ENCODE assay signal across 8 cellular contexts in genomic region chr9:83596899-83597504, GRCh38. TPM values are rescaled to one million over a fixed set of nuclear protein-coding genes. Genes with fewer than 3 reads are reported as not detected.
A peak's percentile ranks its signal among the peaks of the same experiment; 100 is the strongest.
DNase-seq lines count a peak whose midpoint lies in the region; ATAC-seq, FAIRE-seq and TF ChIP-seq lines count a peak whose summit lies in the region.

No MANE protein-coding gene starts in this region.

- H3K36me3 ChIP-seq in OCI-LY7 (ENCODE audit: insufficient read depth, low read length) (no peaks in the 10 kb centered on the region), keratinocyte (ENCODE audit: control insufficient read depth in 2 of 2, extremely low read depth in 1 of 2, insufficient read depth in 2 of 2, low read length in 2 of 2) (no peaks in the 10 kb centered on the region)

- no TSS peak for BruUV-seq in OCI-LY7 (replicated peaks; lab: Mats Ljungman, UMichigan)

- no peaks in the 10 kb centered on the region for H3K79me2 ChIP-seq in OCI-LY7 (ENCODE audit: insufficient read depth, low read depth, low read length)
- H3K79me2 ChIP-seq in keratinocyte (ENCODE audit: control insufficient read depth, insufficient read depth, low read length): no peaks in the 10 kb centered on the region

- no peaks in the 10 kb centered on the region for H3K27me3 ChIP-seq in keratinocyte (ENCODE audit: control insufficient read depth, extremely low read depth, insufficient read depth, low read length)

- no peak overlapping the region for H3K9ac ChIP-seq in keratinocyte (ENCODE audit: control insufficient read depth, extremely low read depth, insufficient read depth, low read length)

- H3K9me2 ChIP-seq in OCI-LY7 (ENCODE audit: insufficient read depth, low read length): no peaks in the 10 kb centered on the region

- no peaks in the 10 kb centered on the region for H3K9me1 ChIP-seq in keratinocyte (ENCODE audit: control insufficient read depth, extremely low read depth, insufficient read depth, low read length)

- H3K9me3 ChIP-seq in OCI-LY7 (ENCODE audit: low read length) (no peaks in the 10 kb centered on the region), keratinocyte (ENCODE audit: control insufficient read depth, low read depth, low read length) (no peaks in the 10 kb centered on the region)

- no peak for ATAC-seq in HG02623 (IDR thresholded peaks at IDR 0.05; ENCODE audit: unreplicated experiment)

- dilution Hi-C loops in keratinocyte (cut with MboI; ENCODE audit: extremely low pct_ligation_motif_present, low sequenced_read_pairs): no loop called here

- intact Hi-C loops in OCI-LY7 (cut with micrococcal nuclease; ENCODE audit: unreplicated experiment): loop anchor here (2.0 kb wide), 1 partner anchor 262 kb away; no protein-coding TSS in a partner anchor

- H4K20me1 ChIP-seq in OCI-LY7 (ENCODE audit: insufficient read depth, low read length) (no peaks in the 10 kb centered on the region), keratinocyte (ENCODE audit: control insufficient read depth, extremely low read depth, insufficient read depth, low read length) (no peaks in the 10 kb centered on the region)

- DNase-seq in ELF-1 (ENCODE audit: low read depth, low spot score): peak; percentile 81
- DNase-seq in HEK293T (ENCODE audit: extremely low spot score): peak; percentile 61
- peak; percentile 42 for DNase-seq in OCI-LY7 (ENCODE audit: low spot score)
- peak; percentile 26 for DNase-seq in amniotic stem cell (lab: John Stamatoyannopoulos, UW)
- DNase-seq in keratinocyte (ENCODE audit: low read depth, low spot score): no peak
- peak; percentile 7 for DNase-seq in stimulated activated CD8-positive, alpha-beta memory T cell treated with anti-CD3 and anti-CD28 coated beads, Interleukin-4, amount 100 ng/mL, for 24 hours (ENCODE audit: low read depth)
- DNase-seq in NCI-H187 treated with DMSO at 0.1 percent for 48 hours (lab: John Stamatoyannopoulos, UW): no peak

- peak; percentile 91 for TF ChIP-seq CTCF in OCI-LY7 (conservative IDR thresholded peaks at IDR 0.05; ENCODE audit: low read length)
- TF ChIP-seq CTCF in keratinocyte (optimal IDR thresholded peaks at IDR 0.05 in 1 of 3, IDR thresholded peaks at IDR 0.05 in 1 of 3, conservative IDR thresholded peaks at IDR 0.05 in 1 of 3; ENCODE audit: extremely low read depth in 1 of 3, insufficient read depth in 2 of 3, low read length in 3 of 3): peak; percentile 62 to 81 (median 67)

- H3K27ac ChIP-seq in OCI-LY7 (ENCODE audit: low read depth, low read length, poor library complexity, severe bottlenecking): no peak overlapping the region
- H3K27ac ChIP-seq in keratinocyte (ENCODE audit: control insufficient read depth, insufficient read depth, low read length): no peak overlapping the region

- H3K4me2 ChIP-seq in OCI-LY7 (ENCODE audit: low read length): no peak overlapping the region
- H3K4me2 ChIP-seq in keratinocyte (ENCODE audit: control insufficient read depth, extremely low read depth, insufficient read depth, low read depth, low read length): no peak overlapping the region

- H3K4me1 ChIP-seq in OCI-LY7 (ENCODE audit: insufficient read depth, low read length, poor library complexity, severe bottlenecking) (no peaks in the 10 kb centered on the region), keratinocyte (ENCODE audit: control insufficient read depth, extremely low read depth, insufficient read depth, low read length) (no peaks in the 10 kb centered on the region)

- FAIRE-seq in keratinocyte (lab: Jason Lieb, UNC): no peak

- POLR2A ChIA-PET in HEK293T (lab: Yijun Ruan, JAX) (no interaction called here), OCI-LY7 (lab: Charles Lee) (no interaction called here)

- H3K4me3 ChIP-seq in OCI-LY7 (ENCODE audit: low read depth, low read length, poor library complexity, severe bottlenecking): no peak overlapping the region
- no peak overlapping the region for H3K4me3 ChIP-seq in keratinocyte (ENCODE audit: control insufficient read depth in 2 of 3, extremely low read depth in 1 of 3, insufficient read depth in 2 of 3, low read depth in 1 of 3, low read length in 3 of 3)

- H2AFZ ChIP-seq in OCI-LY7 (ENCODE audit: low read length): no peak overlapping the region
- H2AFZ ChIP-seq in keratinocyte (ENCODE audit: control insufficient read depth, low read length): no peak overlapping the region

- CTCF ChIA-PET in HEK293T (lab: Yijun Ruan, JAX) (interaction anchor here (1.7 kb wide), 1 partner anchor 262 kb away, joined by 3 read pairs; no protein-coding TSS in a partner anchor), OCI-LY7 (lab: Charles Lee; ENCODE audit: unreplicated experiment) (no interaction called here)

TF ChIP-seq in HEK293T, 16 proteins besides CTCF, POLR2A, EP300 and RAD21:
- TF ChIP-seq PKNOX1 (IDR thresholded peaks at IDR 0.05): no peak
- TF ChIP-seq ELF4 (IDR thresholded peaks at IDR 0.05): no peak
- TF ChIP-seq SP1 (IDR thresholded peaks at IDR 0.05): no peak
- TF ChIP-seq HDGF (IDR thresholded peaks at IDR 0.05; ENCODE audit: borderline replicate concordance): no peak
- no peak for TF ChIP-seq BHLHE40 (IDR thresholded peaks at IDR 0.05; ENCODE audit: borderline replicate concordance)
- TF ChIP-seq L3MBTL2 (conservative IDR thresholded peaks at IDR 0.05): no peak
- no peak for TF ChIP-seq CTBP1 (IDR thresholded peaks at IDR 0.05; ENCODE audit: borderline replicate concordance)
- no peak for TF ChIP-seq ARNT (IDR thresholded peaks at IDR 0.05)
- TF ChIP-seq TARDBP (IDR thresholded peaks at IDR 0.05): no peak
- no peak for TF ChIP-seq ZNF384 (IDR thresholded peaks at IDR 0.05)
- no peak for TF ChIP-seq NFRKB (IDR thresholded peaks at IDR 0.05)
- no peak for TF ChIP-seq LEF1 (IDR thresholded peaks at IDR 0.05; ENCODE audit: borderline replicate concordance)
- no peak for TF ChIP-seq FOXM1 (IDR thresholded peaks at IDR 0.05; ENCODE audit: borderline replicate concordance)
- no peak for TF ChIP-seq SUZ12 (IDR thresholded peaks at IDR 0.05)
- TF ChIP-seq FOXK2 (IDR thresholded peaks at IDR 0.05): no peak
- no peak for TF ChIP-seq FOXA1 (IDR thresholded peaks at IDR 0.05)
TF ChIP-seq in HEK293T: peak in this region for 0.

RNA-seq across cellular contexts. Expression of gene IDNK, which starts 25.9 kb away (rescaled TPM):
- 3.1 and 3.7 TPM in 2 replicates for total RNA-seq in OCI-LY7 (2014; rRNA removed; shearing (Covaris generic))
- total RNA-seq in OCI-LY7 (2022): 8.2 and 8.7 TPM in 2 replicates
- polyA plus RNA-seq in keratinocyte: 0.76 to 2.6 TPM (median 1.6 TPM) in 3 replicates
- polyA plus RNA-seq in keratinocyte (2011; ENCODE audit: low read depth): 1.7 TPM
- polyA plus RNA-seq in keratinocyte (2011; cell fraction: cytosol; rRNA removed): 1.4 and 1.8 TPM in 2 replicates
- 0.73 and 0.89 TPM in 2 replicates for polyA plus RNA-seq in keratinocyte (2011; cell fraction: nucleus; rRNA removed)
- polyA plus RNA-seq in keratinocyte (2012; ENCODE audit: low replicate concordance): 1.1 and 1.6 TPM in 2 replicates
- polyA minus RNA-seq in keratinocyte: 0.73 to 1.2 TPM in 2 of 3 replicates, not detected in the other
- not detected for polyA minus RNA-seq in keratinocyte (2011; cell fraction: cytosol; rRNA and poly(A)+ RNA removed)
- polyA minus RNA-seq in keratinocyte (2011; cell fraction: nucleus; rRNA and poly(A)+ RNA removed): 0.70 TPM in 1 of 2 replicates, not detected in the other

RNA-seq across cellular contexts. Expression of gene FRMD3, which starts 58.8 kb away (rescaled TPM):
- 0.44 and 1.4 TPM in 2 replicates for total RNA-seq in OCI-LY7 (2014; rRNA removed; shearing (Covaris generic))
- total RNA-seq in OCI-LY7 (2022): 0.48 and 0.65 TPM in 2 replicates
- polyA plus RNA-seq in keratinocyte: 0.07 to 0.21 TPM (median 0.10 TPM) in 3 replicates
- 0.92 TPM for polyA plus RNA-seq in keratinocyte (2011; ENCODE audit: low read depth)
- polyA plus RNA-seq in keratinocyte (2011; cell fraction: cytosol; rRNA removed): 0.18 and 0.38 TPM in 2 replicates
- polyA plus RNA-seq in keratinocyte (2011; cell fraction: nucleus; rRNA removed): 0.60 and 0.61 TPM in 2 replicates
- polyA plus RNA-seq in keratinocyte (2012; ENCODE audit: low replicate concordance): 0.21 and 0.30 TPM in 2 replicates
- polyA minus RNA-seq in keratinocyte: 0.16 to 0.26 TPM in 2 of 3 replicates, not detected in the other
- polyA minus RNA-seq in keratinocyte (2011; cell fraction: cytosol; rRNA and poly(A)+ RNA removed): not detected
- polyA minus RNA-seq in keratinocyte (2011; cell fraction: nucleus; rRNA and poly(A)+ RNA removed): 0.31 and 0.32 TPM in 2 replicates

Comparison
In these comparisons a context has a peak if more than half of its experiments do, and no peak if none do; other contexts are left out.
1. DNase-seq: peak in ELF-1 (single experiment), HEK293T (single experiment), OCI-LY7 (single experiment), amniotic stem cell (single experiment) and stimulated activated CD8-positive, alpha-beta memory T cell treated with anti-CD3 and anti-CD28 coated beads, Interleukin-4, amount 100 ng/mL, for 24 hours (single experiment); none in keratinocyte (single experiment) and NCI-H187 treated with DMSO at 0.1 percent for 48 hours (single experiment).